Comparison of ENCODE assay signal across 8 cellular contexts in the genomic region with DNA sequence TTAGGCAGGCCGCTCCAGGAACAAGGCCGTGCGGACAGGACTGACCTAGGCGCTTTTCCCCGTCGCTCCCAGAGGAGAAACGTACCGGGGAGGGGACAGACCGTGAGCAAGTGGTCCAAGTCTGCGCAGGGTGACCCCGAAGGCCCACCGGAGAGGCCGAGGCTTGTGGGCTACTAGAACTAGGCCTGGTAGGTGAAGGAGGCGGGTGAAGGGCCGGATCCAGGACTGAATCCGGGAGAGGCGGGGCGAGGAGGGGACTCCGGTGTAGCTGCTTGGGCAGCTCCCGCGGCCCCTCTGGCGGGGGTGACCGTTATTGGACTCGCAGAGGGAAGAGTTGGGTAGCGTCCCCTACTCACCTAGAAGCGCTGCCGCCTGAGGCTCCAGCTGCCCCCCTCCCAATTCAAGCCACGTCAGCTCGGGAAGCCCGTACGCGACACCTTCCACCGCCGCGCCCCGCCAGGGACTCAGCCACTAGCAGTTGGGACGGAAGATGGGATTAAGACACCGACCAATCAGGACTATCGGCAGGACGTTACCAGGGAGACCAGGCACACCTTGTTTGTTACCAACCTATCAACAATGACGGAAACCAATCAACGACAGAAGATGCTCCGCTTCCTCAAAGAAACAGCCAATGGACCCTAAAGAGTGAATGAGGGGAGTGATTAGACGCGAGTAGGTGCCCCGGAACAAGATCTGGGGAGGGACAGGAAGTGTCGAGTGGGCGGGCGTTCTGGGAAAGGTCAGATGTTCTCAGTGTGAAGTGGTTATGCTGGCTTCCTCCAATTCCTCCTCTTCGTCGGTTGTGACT. TPM values are rescaled to one million over a fixed set of nuclear protein-coding genes. Genes with fewer than 3 reads are reported as not detected.
DNase-seq lines count a peak whose midpoint lies in the region; ATAC-seq and TF ChIP-seq lines count a peak whose summit lies in the region.

A gene with protein sequence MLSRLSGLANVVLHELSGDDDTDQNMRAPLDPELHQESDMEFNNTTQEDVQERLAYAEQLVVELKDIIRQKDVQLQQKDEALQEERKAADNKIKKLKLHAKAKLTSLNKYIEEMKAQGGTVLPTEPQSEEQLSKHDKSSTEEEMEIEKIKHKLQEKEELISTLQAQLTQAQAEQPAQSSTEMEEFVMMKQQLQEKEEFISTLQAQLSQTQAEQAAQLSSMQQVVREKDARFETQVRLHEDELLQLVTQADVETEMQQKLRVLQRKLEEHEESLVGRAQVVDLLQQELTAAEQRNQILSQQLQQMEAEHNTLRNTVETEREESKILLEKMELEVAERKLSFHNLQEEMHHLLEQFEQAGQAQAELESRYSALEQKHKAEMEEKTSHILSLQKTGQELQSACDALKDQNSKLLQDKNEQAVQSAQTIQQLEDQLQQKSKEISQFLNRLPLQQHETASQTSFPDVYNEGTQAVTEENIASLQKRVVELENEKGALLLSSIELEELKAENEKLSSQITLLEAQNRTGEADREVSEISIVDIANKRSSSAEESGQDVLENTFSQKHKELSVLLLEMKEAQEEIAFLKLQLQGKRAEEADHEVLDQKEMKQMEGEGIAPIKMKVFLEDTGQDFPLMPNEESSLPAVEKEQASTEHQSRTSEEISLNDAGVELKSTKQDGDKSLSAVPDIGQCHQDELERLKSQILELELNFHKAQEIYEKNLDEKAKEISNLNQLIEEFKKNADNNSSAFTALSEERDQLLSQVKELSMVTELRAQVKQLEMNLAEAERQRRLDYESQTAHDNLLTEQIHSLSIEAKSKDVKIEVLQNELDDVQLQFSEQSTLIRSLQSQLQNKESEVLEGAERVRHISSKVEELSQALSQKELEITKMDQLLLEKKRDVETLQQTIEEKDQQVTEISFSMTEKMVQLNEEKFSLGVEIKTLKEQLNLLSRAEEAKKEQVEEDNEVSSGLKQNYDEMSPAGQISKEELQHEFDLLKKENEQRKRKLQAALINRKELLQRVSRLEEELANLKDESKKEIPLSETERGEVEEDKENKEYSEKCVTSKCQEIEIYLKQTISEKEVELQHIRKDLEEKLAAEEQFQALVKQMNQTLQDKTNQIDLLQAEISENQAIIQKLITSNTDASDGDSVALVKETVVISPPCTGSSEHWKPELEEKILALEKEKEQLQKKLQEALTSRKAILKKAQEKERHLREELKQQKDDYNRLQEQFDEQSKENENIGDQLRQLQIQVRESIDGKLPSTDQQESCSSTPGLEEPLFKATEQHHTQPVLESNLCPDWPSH (N-terminal part only) (minus strand): TSS at position 466 of the 811 bp plus-strand sequence. CDS start 18,770 bp downstream, outside the sequence.

- peak within 1 kb of the TSS; percentile 72 for H3K4me3 ChIP-seq in right cardiac atrium (ENCODE audit: low read length)
- H3K4me3 ChIP-seq in uterus: peak within 1 kb of the TSS; percentile 59 to 75

- peak; percentile 88 to 89 for DNase-seq in NCI-H187 (lab: John Stamatoyannopoulos, UW)
- DNase-seq in T-helper 2 cell: peak; percentile 79 to 100 (median 88)
- DNase-seq in anterior cingulate cortex (lab: John Stamatoyannopoulos, UW): peak; percentile 84 to 100 (median 96)
- DNase-seq in right cardiac atrium: peak; percentile 93 to 96 (median 95)
- DNase-seq in pulmonary artery endothelial cell (ENCODE audit: low read depth, low spot score): peak; percentile 99
- DNase-seq in uterus: peak; percentile 89 to 95

- peaks cover 3% of the 10 kb centered on the region for H3K4me1 ChIP-seq in right cardiac atrium (ENCODE audit: control insufficient read depth, insufficient read depth, low read length)
- peaks cover 0 to 7% of the 10 kb centered on the region in 2 donors for H3K4me1 ChIP-seq in uterus

- H3K27ac ChIP-seq in right cardiac atrium (ENCODE audit: low read length) (peak within 1 kb of the TSS; percentile 91), uterus (peak within 1 kb of the TSS; percentile 67 to 75)

- under 1% methylated on average over 51 of the region's 51 CpGs for WGBS in right cardiac atrium

- TF ChIP-seq POLR2A in uterus (IDR thresholded peaks at IDR 0.05): peak; percentile 86 to 94

- no peaks in the 10 kb centered on the region for H3K9me3 ChIP-seq in right cardiac atrium (ENCODE audit: control insufficient read depth, low read length)
- no peaks in the 10 kb centered on the region for H3K9me3 ChIP-seq in uterus

- intact Hi-C loops in right cardiac atrium (cut with DNase I) (loop anchor here in 1 of 4 donors (5.0 kb wide), 1 partner anchor 52 kb away; no protein-coding TSS in a partner anchor), uterus (cut with DNase I; ENCODE audit: low total_unique reads) (no loop called here)

- ATAC-seq in GM18502 (IDR thresholded peaks at IDR 0.05; ENCODE audit: poor library complexity, unreplicated experiment) (peak; percentile 97), HG02943 (IDR thresholded peaks at IDR 0.05; ENCODE audit: low read depth, unreplicated experiment) (peak; percentile 96), right cardiac atrium (peak; percentile 98 to 99)

- H3K27me3 ChIP-seq in right cardiac atrium (ENCODE audit: control insufficient read depth, insufficient read depth) (no peaks in the 10 kb centered on the region), uterus (no peaks in the 10 kb centered on the region)

- peak in 1 of 4 experiments; percentile 26 for TF ChIP-seq CTCF in uterus (IDR thresholded peaks at IDR 0.05)

- H3K36me3 ChIP-seq in uterus: no peaks in the 10 kb centered on the region

RNA-seq across cellular contexts. Expression of the gene that starts here (rescaled TPM):
- 10 to 100 TPM; 52.8 to 60.8 (median 58.4) TPM for total RNA-seq in right cardiac atrium
- 19.8 TPM for polyA plus RNA-seq in right cardiac atrium
- total RNA-seq in pulmonary artery endothelial cell: 39.3 and 41.0 TPM in 2 replicates
- 10 to 100 TPM; 32.6 to 78.3 (median 54.9) TPM for total RNA-seq in uterus

Comparison
In these comparisons a context has a peak if more than half of its experiments do, and no peak if none do; other contexts are left out.
1. Peak in every context shown above with its lines: DNase-seq, ATAC-seq, H3K4me3 ChIP-seq and H3K27ac ChIP-seq.